In genomic region chr6:139881728-139882211, GRCh38 we compare ENCODE assay signal across 7 cellular contexts.
DNase-seq lines count a peak whose midpoint lies in the region; ATAC-seq, FAIRE-seq and TF ChIP-seq lines count a peak whose summit lies in the region.

No MANE protein-coding gene starts in this region.

- TF ChIP-seq CTCF in DOHH2 (IDR thresholded peaks at IDR 0.05; ENCODE audit: low read depth, low read length, poor library complexity, severe bottlenecking) (peak; percentile 64), brain microvascular endothelial cell (IDR thresholded peaks at IDR 0.05; ENCODE audit: low read depth, low read length, missing control alignments) (peak; percentile 68), kidney epithelial cell (IDR thresholded peaks at IDR 0.05; ENCODE audit: insufficient read depth, low read length, poor library complexity, severe bottlenecking) (peak; percentile 45), thyroid gland (IDR thresholded peaks at IDR 0.05) (peak in 5 of 6 experiments; percentile 41 to 73 (median 68))

- H3K4me1 ChIP-seq in DOHH2 (ENCODE audit: control insufficient read depth, low read length), result no peaks in the 10 kb centered on the region
- peaks cover 24 to 28% of the 10 kb centered on the region in 2 donors for H3K4me1 ChIP-seq in thyroid gland

- H3K9me3 ChIP-seq in DOHH2 (ENCODE audit: control insufficient read depth, insufficient read depth, low read length) (no peaks in the 10 kb centered on the region), thyroid gland (no peaks in the 10 kb centered on the region)

- H3K27ac ChIP-seq in DOHH2 (ENCODE audit: low read depth, low read length), result no peak overlapping the region
- H3K27ac ChIP-seq in brain microvascular endothelial cell, result peak overlapping the region; percentile 74
- peak overlapping the region; percentile 4 to 79 (median 76) for H3K27ac ChIP-seq in thyroid gland

- peak; percentile 57 for FAIRE-seq in GM19239 (lab: Jason Lieb, UNC)

- ATAC-seq in HG03135 (IDR thresholded peaks at IDR 0.05; ENCODE audit: unreplicated experiment), result peak; percentile 84

- no peak overlapping the region for H3K4me2 ChIP-seq in DOHH2 (ENCODE audit: low read length)

- intact Hi-C loops in thyroid gland (cut with DNase I), result no loop called here

- no peaks in the 10 kb centered on the region for H4K20me1 ChIP-seq in DOHH2 (ENCODE audit: control insufficient read depth, insufficient read depth, low read depth, low read length)

- H3K9me2 ChIP-seq in DOHH2 (replicated peaks; ENCODE audit: control insufficient read depth, low read length), result no peaks in the 10 kb centered on the region

- DNase-seq in GM19239 (ENCODE audit: insufficient read length, low spot score) (peak; percentile 17), NCI-H524 (lab: John Stamatoyannopoulos, UW) (peak; percentile 39 to 63), brain microvascular endothelial cell (peak; percentile 43), kidney epithelial cell (ENCODE audit: low read depth) (no peak), thyroid gland (peak; percentile 35 to 42)

- no peak for TF ChIP-seq POLR2A in thyroid gland (IDR thresholded peaks at IDR 0.05)

- no peaks in the 10 kb centered on the region for H3F3A ChIP-seq in DOHH2 (ENCODE audit: control insufficient read depth, insufficient read depth)

- H3K36me3 ChIP-seq in DOHH2 (ENCODE audit: control insufficient read depth, low read length), result no peaks in the 10 kb centered on the region
- H3K36me3 ChIP-seq in brain microvascular endothelial cell (replicated peaks), result no peaks in the 10 kb centered on the region
- H3K36me3 ChIP-seq in kidney epithelial cell (ENCODE audit: control insufficient read depth, insufficient read depth, low read length), result no peaks in the 10 kb centered on the region
- no peaks in the 10 kb centered on the region for H3K36me3 ChIP-seq in thyroid gland

- no peaks in the 10 kb centered on the region for H3K27me3 ChIP-seq in DOHH2 (ENCODE audit: control insufficient read depth, low read length)
- no peaks in the 10 kb centered on the region for H3K27me3 ChIP-seq in brain microvascular endothelial cell (replicated peaks)
- H3K27me3 ChIP-seq in kidney epithelial cell (ENCODE audit: control insufficient read depth, insufficient read depth, low read length), result no peaks in the 10 kb centered on the region
- H3K27me3 ChIP-seq in thyroid gland, result no peaks in the 10 kb centered on the region

- WGBS in thyroid gland, 2 donors, result 83 to 100% methylated on average over 2 of the region's 2 CpGs

- no peaks in the 10 kb centered on the region for H3K79me2 ChIP-seq in DOHH2 (ENCODE audit: control insufficient read depth, low read length)

- H3K4me3 ChIP-seq in DOHH2 (ENCODE audit: low read length) (no peak overlapping the region), brain microvascular endothelial cell (ENCODE audit: low read depth, low read length) (no peak overlapping the region), kidney epithelial cell (ENCODE audit: low read depth, low read length) (no peak overlapping the region), thyroid gland (replicated peaks in 1 of 3) (no peak overlapping the region)

- in situ Hi-C loops in brain microvascular endothelial cell (cut with HindIII; ENCODE audit: low pct_ligation_motif_present, low sequenced_read_pairs), result no loop called here
